33 cellular contexts compared by ENCODE assay signal in the genomic region with DNA sequence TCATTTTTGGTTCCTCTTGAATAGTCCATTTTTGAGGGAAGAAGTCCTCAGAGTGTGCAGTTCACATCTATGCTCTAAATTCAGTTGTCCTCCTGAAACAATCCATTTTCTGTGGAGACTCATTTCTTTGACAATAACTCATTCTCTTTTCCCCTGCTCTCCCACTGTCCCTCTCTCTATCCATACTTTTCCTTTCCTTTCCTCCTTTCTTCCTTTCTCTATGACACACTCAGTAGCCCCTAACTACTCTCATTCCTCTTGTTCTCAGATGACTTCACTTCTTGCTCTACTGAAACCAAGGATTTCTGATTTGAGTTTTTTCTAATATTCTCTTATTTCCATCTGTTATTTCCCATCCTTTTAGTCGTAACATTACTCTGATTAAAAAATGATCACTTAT.
"Had no signal": no experiment of that assay in that cellular context is flagged by ENCODE, and none has a peak within 500 bp of the region (broad histone marks: within the 10 kb centered on the region; RNA-seq: fewer than 3 reads in every experiment).

No MANE protein-coding gene starts in this region.

- H3K4me3 ChIP-seq: ovary, psoas muscle, skin epidermis, smooth muscle cell, spleen, suprapubic skin, testis, tibial artery, transverse colon, vagina had no signal

- H3K9ac ChIP-seq: parathyroid adenoma had no signal

- H3K4me3 Mint-ChIP-seq: naive thymus-derived CD4-positive, alpha-beta T cell; natural killer cell; nephron progenitor cell; neural crest cell; stimulated activated memory B cell treated with anti-CD40 and anti-IgM and Interleukin-4, amounts not matched to agents 10 μg/mL and 1 μg/mL and 100 μg/mL, for 72 hours; stimulated activated naive CD8-positive, alpha-beta T cell treated with anti-CD3 and anti-CD28 coated beads, Interleukin-15, amount 100 ng/mL, for 72 hours; type B pancreatic cell had no signal

- ATAC-seq: naive thymus-derived CD4-positive, alpha-beta T cell; natural killer cell; psoas muscle; right cardiac atrium; sciatic nerve; stimulated activated memory B cell treated with anti-CD40 and anti-IgM and Interleukin-4, amounts not matched to agents 10 μg/mL and 1 μg/mL and 100 μg/mL, for 72 hours; stimulated activated naive CD8-positive, alpha-beta T cell treated with anti-CD3 and anti-CD28 coated beads, Interleukin-15, amount 100 ng/mL, for 72 hours; stimulated activated naive CD8-positive, alpha-beta T cell treated with anti-CD3 and anti-CD28 coated beads, Interleukin-15, Interleukin-2, amounts not matched to agents 100 U/mL and 50 U/mL, for 24 hours had no signal

- H3K27ac Mint-ChIP-seq: naive thymus-derived CD4-positive, alpha-beta T cell; natural killer cell; nephron progenitor cell; progenitor cell of endocrine pancreas; stimulated activated memory B cell treated with anti-CD40 and anti-IgM and Interleukin-4, amounts not matched to agents 10 μg/mL and 1 μg/mL and 100 μg/mL, for 72 hours; stimulated activated naive CD8-positive, alpha-beta T cell treated with anti-CD3 and anti-CD28 coated beads, Interleukin-15, amount 100 ng/mL, for 72 hours; type B pancreatic cell had no signal

- H3K9me3 Mint-ChIP-seq: neural crest cell; stimulated activated naive CD8-positive, alpha-beta T cell treated with anti-CD3 and anti-CD28 coated beads, Interleukin-15, amount 100 ng/mL, for 72 hours had no signal

- H3K36me3 ChIP-seq: neutrophil, ovary, spleen, suprapubic skin, tibial artery, transverse colon, vagina had no signal

- FAIRE-seq: urothelium cell line had no signal

- H2AFZ ChIP-seq: parathyroid adenoma had no signal

- H3K79me2 ChIP-seq: parathyroid adenoma had no signal

- H3K27ac ChIP-seq: neutrophil, ovary, parathyroid adenoma, psoas muscle, skin epidermis, spleen, suprapubic skin, testis, tibial artery, transverse colon, vagina had no signal

- H3K36me3 Mint-ChIP-seq: stimulated activated memory B cell treated with anti-CD40 and anti-IgM and Interleukin-4, amounts not matched to agents 10 μg/mL and 1 μg/mL and 100 μg/mL, for 72 hours had no signal

- H3K4me1 Mint-ChIP-seq: natural killer cell; neural crest cell; stimulated activated memory B cell treated with anti-CD40 and anti-IgM and Interleukin-4, amounts not matched to agents 10 μg/mL and 1 μg/mL and 100 μg/mL, for 72 hours; stimulated activated naive CD8-positive, alpha-beta T cell treated with anti-CD3 and anti-CD28 coated beads, Interleukin-15, amount 100 ng/mL, for 72 hours had no signal

- H3K27me3 Mint-ChIP-seq: progenitor cell of endocrine pancreas had no signal

- H3K4me1 ChIP-seq: parathyroid adenoma, psoas muscle, spleen, suprapubic skin, testis, tibial artery, transverse colon, vagina had no signal

- DNase-seq: naive thymus-derived CD4-positive, alpha-beta T cell; natural killer cell; nephron progenitor cell; nucleus accumbens; ovary; posterior cingulate gyrus; psoas muscle; right cardiac atrium; spleen; stimulated activated CD4-positive, alpha-beta T cell treated with anti-CD3 and anti-CD28 coated beads, Interleukin-12 subunit alpha, Interleukin-12 subunit beta, amount 100 ng/mL, for 4 hours; stimulated activated CD4-positive, alpha-beta T cell treated with anti-CD3 and anti-CD28 coated beads, Interleukin-1b, Interleukin-23, amount 100 ng/mL, for 48 hours; stimulated activated CD4-positive, alpha-beta T cell treated with anti-CD3 and anti-CD28 coated beads, Interleukin-4, amount 100 ng/mL, for 1 hour; stimulated activated CD4-positive, alpha-beta T cell treated with anti-CD3 and anti-CD28 coated beads, Interleukin-4, amount 100 ng/mL, for 4 hours; stimulated activated CD8-positive, alpha-beta memory T cell treated with anti-CD3 and anti-CD28 coated beads, Interleukin-4, amount 100 ng/mL, for 48 hours; stimulated activated naive CD4-positive, alpha-beta T cell; stimulated activated naive CD8-positive, alpha-beta T cell treated with anti-CD3 and anti-CD28 coated beads, Interleukin-15, amount 100 ng/mL, for 72 hours; stimulated activated naive CD8-positive, alpha-beta T cell treated with anti-CD3 and anti-CD28 coated beads, Interleukin-15, Interleukin-2, amounts not matched to agents 100 U/mL and 50 U/mL, for 24 hours; substantia nigra; testis; tibial artery; transverse colon had no signal

- H3K9me3 ChIP-seq: neutrophil, ovary, psoas muscle, spleen, suprapubic skin, testis, tibial artery, transverse colon, vagina had no signal

- H3K27me3 ChIP-seq: ovary, suprapubic skin, testis, tibial artery, vagina had no signal

- H3K4me2 ChIP-seq: smooth muscle cell had no signal
